Comparison of ENCODE assay signal across 19 cellular contexts in genomic region chr20:38001981-38002380, GRCh38. TPM values are rescaled to one million over a fixed set of nuclear protein-coding genes. Genes with fewer than 3 reads are reported as not detected.
DNase-seq lines count a peak whose midpoint lies in the region; FAIRE-seq and TF ChIP-seq lines count a peak whose summit lies in the region.
"Had no signal": no experiment of that assay in that cellular context is flagged by ENCODE, and none has a peak within 500 bp of the region (broad histone marks: within the 10 kb centered on the region; RNA-seq: fewer than 3 reads in every experiment).

No MANE protein-coding gene starts in this region.

- H3K4me1 ChIP-seq in astrocyte (ENCODE audit: insufficient read depth, low read length) (peaks cover 21% of the 10 kb centered on the region), mesodermal cell (ENCODE audit: control insufficient read depth, insufficient read depth, low read length, poor library complexity, severe bottlenecking) (peaks cover 26% of the 10 kb centered on the region), esophagus squamous epithelium (no peaks in the 10 kb centered on the region)
- H3K4me1 ChIP-seq: body of pancreas, left lung, sigmoid colon, upper lobe of left lung had no signal

- no peak for FAIRE-seq in astrocyte (lab: Jason Lieb, UNC)

- no peak overlapping the region for H3K27ac Mint-ChIP-seq in activated naive CD4-positive, alpha-beta T cell treated with anti-CD3 and anti-CD28 coated beads for 36 hours
- peak overlapping the region; percentile 63 for H3K27ac Mint-ChIP-seq in astrocyte (ENCODE audit: unreplicated experiment)
- no peak overlapping the region for H3K27ac Mint-ChIP-seq in mesothelial cell of epicardium
- H3K27ac Mint-ChIP-seq: IgD-negative memory B cell; stimulated activated naive CD8-positive, alpha-beta T cell treated with anti-CD3 and anti-CD28 coated beads, Interleukin-15, Interleukin-2, amounts not matched to agents 100 ng/mL and 50 ng/mL, for 24 hours; WTC11 had no signal

- no peak for TF ChIP-seq POLR2A in esophagus squamous epithelium (IDR thresholded peaks at IDR 0.05)

- H3K27ac ChIP-seq in astrocyte (ENCODE audit: low read depth, low read length) (peak overlapping the region; percentile 47), mesodermal cell (ENCODE audit: low read depth, low read length, severe bottlenecking) (peak overlapping the region; percentile 36), esophagus squamous epithelium (no peak overlapping the region)
- H3K27ac ChIP-seq: body of pancreas, left lung, sigmoid colon, upper lobe of left lung had no signal

- H3K36me3 ChIP-seq in astrocyte (ENCODE audit: insufficient read depth, low read length) (peaks cover 12% of the 10 kb centered on the region), mesodermal cell (ENCODE audit: control insufficient read depth, insufficient read depth, low read length) (peaks cover 73% of the 10 kb centered on the region), esophagus squamous epithelium (peaks cover 4 to 94% (median 24%) of the 10 kb centered on the region in 3 donors)

- TF ChIP-seq CTCF in astrocyte (IDR thresholded peaks at IDR 0.05; ENCODE audit: insufficient read depth, low read depth, low read length) (no peak), mesothelial cell of epicardium (IDR thresholded peaks at IDR 0.05; ENCODE audit: unreplicated experiment) (no peak), esophagus squamous epithelium (IDR thresholded peaks at IDR 0.05) (no peak)

- H3K9me3 ChIP-seq in astrocyte (ENCODE audit: insufficient read depth, low read depth, low read length) (no peaks in the 10 kb centered on the region), mesodermal cell (ENCODE audit: control insufficient read depth, low read length) (no peaks in the 10 kb centered on the region), esophagus squamous epithelium (no peaks in the 10 kb centered on the region)
- H3K9me3 ChIP-seq: body of pancreas, left lung, sigmoid colon, upper lobe of left lung had no signal

- H3K36me3 Mint-ChIP-seq in activated naive CD4-positive, alpha-beta T cell treated with anti-CD3 and anti-CD28 coated beads for 36 hours (ENCODE audit: low read depth) = peaks cover 53% of the 10 kb centered on the region
- peaks cover 10% of the 10 kb centered on the region for H3K36me3 Mint-ChIP-seq in astrocyte (ENCODE audit: low read depth, unreplicated experiment)
- H3K36me3 Mint-ChIP-seq in mesothelial cell of epicardium = peaks cover 27% of the 10 kb centered on the region

- intact Hi-C loops in activated naive CD4-positive, alpha-beta T cell treated with anti-CD3 and anti-CD28 coated beads for 36 hours (cut with micrococcal nuclease) = loop anchor here (5.0 to 10.0 kb wide), 2 partner anchors 53 to 80 kb away; no protein-coding TSS in a partner anchor
- intact Hi-C loops in esophagus squamous epithelium (cut with DNase I) = no loop called here

- CTCF ChIA-PET in activated naive CD4-positive, alpha-beta T cell treated with anti-CD3 and anti-CD28 coated beads for 36 hours (lab: Charles Lee) = no interaction called here

- no peaks in the 10 kb centered on the region for H3K27me3 Mint-ChIP-seq in activated naive CD4-positive, alpha-beta T cell treated with anti-CD3 and anti-CD28 coated beads for 36 hours (ENCODE audit: low read depth)
- H3K27me3 Mint-ChIP-seq in astrocyte (ENCODE audit: low read depth, unreplicated experiment) (no peaks in the 10 kb centered on the region), mesothelial cell of epicardium (ENCODE audit: low read depth) (no peaks in the 10 kb centered on the region)
- H3K27me3 Mint-ChIP-seq: CD8-positive, alpha-beta memory T cell; IgD-negative memory B cell; stimulated activated naive CD8-positive, alpha-beta T cell treated with anti-CD3 and anti-CD28 coated beads, Interleukin-15, Interleukin-2, amounts not matched to agents 100 ng/mL and 50 ng/mL, for 24 hours had no signal

- DNase-seq in activated naive CD4-positive, alpha-beta T cell treated with anti-CD3 and anti-CD28 coated beads for 36 hours = peak; percentile 11
- DNase-seq in activated naive CD4-positive, alpha-beta T cell (lab: John Stamatoyannopoulos, UW) = no peak
- DNase-seq in astrocyte (ENCODE audit: low read depth) (peak; percentile 30), mesothelial cell of epicardium (ENCODE audit: low spot score in 2 of 2, unreplicated experiment in 2 of 2) (no peak), esophagus squamous epithelium (lab: John Stamatoyannopoulos, UW) (no peak), NCI-H1436 (lab: John Stamatoyannopoulos, UW) (no peak)
- DNase-seq: activated naive CD4-positive, alpha-beta T cell treated with anti-CD3 and anti-CD28 coated beads, Interleukin-2, amount 50 U/mL, for 16 hours; body of pancreas; CD8-positive, alpha-beta memory T cell; left lung; NCI-H526; SHP77; sigmoid colon had no signal

- TF ChIP-seq EP300 in Ishikawa (IDR thresholded peaks at IDR 0.05; ENCODE audit: borderline replicate concordance) = no peak

- H3K4me2 ChIP-seq in astrocyte (ENCODE audit: low read length) = peak overlapping the region; percentile 70

- no peaks in the 10 kb centered on the region for H3K79me2 ChIP-seq in astrocyte (ENCODE audit: insufficient read depth, low read length)

- no peak overlapping the region for H2AFZ ChIP-seq in astrocyte (ENCODE audit: low read depth, low read length)

- H4K20me1 ChIP-seq in astrocyte (ENCODE audit: insufficient read depth, low read length) = peaks cover 6% of the 10 kb centered on the region

- no peaks in the 10 kb centered on the region for H3K27me3 ChIP-seq in astrocyte (ENCODE audit: insufficient read depth, low read length)
- H3K27me3 ChIP-seq in esophagus squamous epithelium = no peaks in the 10 kb centered on the region
- H3K27me3 ChIP-seq: body of pancreas, left lung, sigmoid colon, upper lobe of left lung had no signal

- WGBS in mesodermal cell (ENCODE audit: insufficient coverage in 2 of 2), 2 experiments = 100% methylated on average over 1 of the region's 4 CpGs; no CpG with 5 or more reads in 1 of the 2 experiments
- WGBS in esophagus squamous epithelium, 2 donors = 96% methylated on average over 4 of the region's 4 CpGs

- no peak overlapping the region for H3K4me3 Mint-ChIP-seq in activated naive CD4-positive, alpha-beta T cell treated with anti-CD3 and anti-CD28 coated beads for 36 hours
- H3K4me3 Mint-ChIP-seq in astrocyte (ENCODE audit: unreplicated experiment) (no peak overlapping the region), mesothelial cell of epicardium (no peak overlapping the region)
- H3K4me3 Mint-ChIP-seq: CD8-positive, alpha-beta memory T cell; IgD-negative memory B cell; stimulated activated naive CD8-positive, alpha-beta T cell treated with anti-CD3 and anti-CD28 coated beads, Interleukin-15, Interleukin-2, amounts not matched to agents 100 ng/mL and 50 ng/mL, for 24 hours; WTC11 had no signal

- H3K4me1 Mint-ChIP-seq in activated naive CD4-positive, alpha-beta T cell treated with anti-CD3 and anti-CD28 coated beads for 36 hours (ENCODE audit: low read depth) = peaks cover 41% of the 10 kb centered on the region
- H3K4me1 Mint-ChIP-seq in astrocyte (ENCODE audit: low read depth, unreplicated experiment) = peaks cover 41% of the 10 kb centered on the region
- H3K4me1 Mint-ChIP-seq in mesothelial cell of epicardium = peaks cover 23% of the 10 kb centered on the region
- H3K4me1 Mint-ChIP-seq: WTC11 had no signal

- TF ChIP-seq RAD21 in Ishikawa (IDR thresholded peaks at IDR 0.05; ENCODE audit: low read depth) = no peak

- peak overlapping the region; percentile 9 for H3K9ac ChIP-seq in astrocyte (ENCODE audit: low read length)

- H3K9me3 Mint-ChIP-seq in activated naive CD4-positive, alpha-beta T cell treated with anti-CD3 and anti-CD28 coated beads for 36 hours = no peaks in the 10 kb centered on the region
- H3K9me3 Mint-ChIP-seq in astrocyte (ENCODE audit: unreplicated experiment) = no peaks in the 10 kb centered on the region
- no peaks in the 10 kb centered on the region for H3K9me3 Mint-ChIP-seq in mesothelial cell of epicardium
- H3K9me3 Mint-ChIP-seq: CD8-positive, alpha-beta memory T cell; IgD-negative memory B cell; stimulated activated naive CD8-positive, alpha-beta T cell treated with anti-CD3 and anti-CD28 coated beads, Interleukin-15, Interleukin-2, amounts not matched to agents 100 ng/mL and 50 ng/mL, for 24 hours; WTC11 had no signal

- H3K4me3 ChIP-seq in astrocyte (ENCODE audit: insufficient read depth, low read depth, low read length) (no peak overlapping the region), mesodermal cell (ENCODE audit: extremely low read depth, insufficient read depth, low read length, poor library complexity, severe bottlenecking) (no peak overlapping the region), esophagus squamous epithelium (no peak overlapping the region)
- H3K4me3 ChIP-seq: body of pancreas, left lung, sigmoid colon, upper lobe of left lung had no signal

TF ChIP-seq in Ishikawa, 13 proteins besides CTCF, POLR2A, EP300 and RAD21:
- TF ChIP-seq FOXM1 (IDR thresholded peaks at IDR 0.05; ENCODE audit: borderline replicate concordance, low read depth) (no peak), NFIC (IDR thresholded peaks at IDR 0.05) (peak; percentile 35; the same call in 1 of the 2 replicates)

RNA-seq across cellular contexts. Expression of gene TTI1, which starts 31.3 kb away (rescaled TPM):
- 10 to 100 TPM; 32.8 to 36.2 TPM for total RNA-seq in activated naive CD4-positive, alpha-beta T cell treated with anti-CD3 and anti-CD28 coated beads for 36 hours
- total RNA-seq in astrocyte (13.4 and 16.9 TPM in 2 replicates), mesothelial cell of epicardium (33.2 to 33.7 TPM (median 33.6 TPM) in 3 replicates), esophagus squamous epithelium (10 to 100 TPM in 3 of 4 donors, 1 to 10 TPM in 1; 5.1 to 14.7 (median 10.5) TPM)
- polyA plus RNA-seq in mesodermal cell (2013, experiment 1 of 2) = 26.1 TPM
- polyA plus RNA-seq in mesodermal cell (2013, experiment 2 of 2) = 25.1 TPM

RNA-seq across cellular contexts. Expression of gene RPRD1B, which starts 31.6 kb away (rescaled TPM):
- total RNA-seq in activated naive CD4-positive, alpha-beta T cell treated with anti-CD3 and anti-CD28 coated beads for 36 hours = 10 to 100 TPM; 31.6 to 32.7 TPM
- 20.7 and 21.6 TPM in 2 replicates for total RNA-seq in astrocyte
- 26.1 TPM for polyA plus RNA-seq in mesodermal cell (2013, experiment 1 of 2)
- 22.9 TPM for polyA plus RNA-seq in mesodermal cell (2013, experiment 2 of 2)
- total RNA-seq in mesothelial cell of epicardium = 47.8 to 52.7 TPM (median 48.4 TPM) in 3 replicates
- 10 to 100 TPM; 15.2 to 25.9 (median 23.6) TPM for total RNA-seq in esophagus squamous epithelium

Comparison
In these comparisons a context has a peak if more than half of its experiments do, and no peak if none do; other contexts are left out.
1. DNase-seq: peak in activated naive CD4-positive, alpha-beta T cell treated with anti-CD3 and anti-CD28 coated beads for 36 hours (single experiment) and astrocyte (single experiment); none in activated naive CD4-positive, alpha-beta T cell (0 of 4), mesothelial cell of epicardium (0 of 2), esophagus squamous epithelium (single experiment) and NCI-H1436 (single experiment).
2. H3K27ac ChIP-seq: peak in astrocyte (single experiment) and mesodermal cell (single experiment); none in esophagus squamous epithelium (0 of 4).